ENCODE assay signal across 1 cellular context in genomic region chr9:5435912-5436311, GRCh38.
TF ChIP-seq lines count a peak whose summit lies in the region.

No MANE protein-coding gene starts in this region.

TF ChIP-seq in GM12878, 131 proteins besides CTCF, POLR2A, EP300 and RAD21:
- TF ChIP-seq MTA2 (IDR thresholded peaks at IDR 0.05; ENCODE audit: low read depth) (no peak), IKZF2 (IDR thresholded peaks at IDR 0.05) (no peak), NR2C2 (IDR thresholded peaks at IDR 0.05; ENCODE audit: borderline replicate concordance, control insufficient read depth, insufficient read length, low read depth) (no peak), ZBED1 (IDR thresholded peaks at IDR 0.05; ENCODE audit: borderline replicate concordance) (no peak), NFYA (IDR thresholded peaks at IDR 0.05; ENCODE audit: borderline replicate concordance, low read depth, low read length) (no peak)
- TF ChIP-seq, protein P1, sequence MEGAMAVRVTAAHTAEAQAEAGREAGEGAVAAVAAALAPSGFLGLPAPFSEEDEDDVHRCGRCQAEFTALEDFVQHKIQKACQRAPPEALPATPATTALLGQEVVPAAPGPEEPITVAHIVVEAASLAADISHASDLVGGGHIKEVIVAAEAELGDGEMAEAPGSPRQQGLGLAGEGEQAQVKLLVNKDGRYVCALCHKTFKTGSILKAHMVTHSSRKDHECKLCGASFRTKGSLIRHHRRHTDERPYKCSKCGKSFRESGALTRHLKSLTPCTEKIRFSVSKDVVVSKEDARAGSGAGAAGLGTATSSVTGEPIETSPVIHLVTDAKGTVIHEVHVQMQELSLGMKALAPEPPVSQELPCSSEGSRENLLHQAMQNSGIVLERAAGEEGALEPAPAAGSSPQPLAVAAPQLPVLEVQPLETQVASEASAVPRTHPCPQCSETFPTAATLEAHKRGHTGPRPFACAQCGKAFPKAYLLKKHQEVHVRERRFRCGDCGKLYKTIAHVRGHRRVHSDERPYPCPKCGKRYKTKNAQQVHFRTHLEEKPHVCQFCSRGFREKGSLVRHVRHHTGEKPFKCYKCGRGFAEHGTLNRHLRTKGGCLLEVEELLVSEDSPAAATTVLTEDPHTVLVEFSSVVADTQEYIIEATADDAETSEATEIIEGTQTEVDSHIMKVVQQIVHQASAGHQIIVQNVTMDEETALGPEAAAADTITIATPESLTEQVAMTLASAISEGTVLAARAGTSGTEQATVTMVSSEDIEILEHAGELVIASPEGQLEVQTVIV (IDR thresholded peaks at IDR 0.05; ENCODE audit: borderline replicate concordance, partially characterized antibody) = no peak
